8 cellular contexts compared by ENCODE assay signal in the genomic region with DNA sequence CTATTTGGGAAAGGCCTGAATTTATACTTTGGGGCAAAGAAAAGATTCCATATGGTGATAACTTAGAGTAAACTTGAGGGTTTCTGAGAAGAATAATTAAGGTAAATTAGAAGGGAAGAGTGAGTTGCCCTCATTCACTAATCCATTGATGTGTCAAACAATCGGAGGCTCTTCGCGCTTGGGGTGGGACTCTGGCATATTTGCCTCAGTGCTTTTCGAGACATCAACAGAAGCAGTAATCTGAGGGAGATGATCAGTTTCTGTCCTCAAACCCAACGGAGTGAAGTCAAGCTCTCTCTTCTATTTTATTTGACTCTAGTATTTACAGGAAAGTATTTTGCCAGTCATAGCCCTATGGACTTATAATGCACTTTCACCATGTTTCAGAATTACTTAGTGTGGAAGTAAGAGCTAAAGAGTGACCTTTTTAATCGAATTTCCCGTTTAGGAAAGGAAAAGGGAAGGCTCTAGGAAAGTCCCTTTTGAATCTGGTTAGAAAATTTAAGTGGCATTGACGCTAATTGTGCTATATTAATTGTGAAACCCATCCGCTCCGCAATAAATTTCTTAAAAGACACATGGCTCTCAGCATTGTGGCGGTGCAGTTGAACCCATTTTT. TPM values are rescaled to one million over a fixed set of nuclear protein-coding genes. Genes with fewer than 3 reads are reported as not detected.
DNase-seq lines count a peak whose midpoint lies in the region; ATAC-seq lines count a peak whose summit lies in the region.

No MANE protein-coding gene starts in this region.

- no peak for DNase-seq in activated naive CD4-positive, alpha-beta T cell treated with anti-CD3 and anti-CD28 coated beads, Interleukin-2, amount 10 ng/mL, durations not matched to agents 7 days and 5 days
- no peak for DNase-seq in activated naive CD4-positive, alpha-beta T cell (lab: John Stamatoyannopoulos, UW)
- DNase-seq in iris pigment epithelial cell (ENCODE audit: low read depth) (peak; percentile 32), NCI-H1105 (lab: John Stamatoyannopoulos, UW) (no peak), T1000 (lab: John Stamatoyannopoulos, UW) (no peak)
- peak in 1 of 2 donors; percentile 21 for DNase-seq in stimulated activated naive CD8-positive, alpha-beta T cell treated with anti-CD3 and anti-CD28 coated beads, Interleukin-15, amount 100 ng/mL, for 72 hours

- H3K4me3 Mint-ChIP-seq in activated naive CD4-positive, alpha-beta T cell treated with anti-CD3 and anti-CD28 coated beads, Interleukin-2, amount 10 ng/mL, durations not matched to agents 7 days and 5 days = peak overlapping the region; percentile 86
- peak overlapping the region; percentile 90 for H3K4me3 Mint-ChIP-seq in activated T-helper 17 cell treated with anti-CD3 and anti-CD28 coated beads, Interleukin-2, amount 50 U/mL, for 72 hours
- H3K4me3 Mint-ChIP-seq in stimulated activated naive CD8-positive, alpha-beta T cell treated with anti-CD3 and anti-CD28 coated beads, Interleukin-15, amount 100 ng/mL, for 72 hours = peak overlapping the region; percentile 93 to 95

- CTCF ChIA-PET in activated naive CD4-positive, alpha-beta T cell treated with anti-CD3 and anti-CD28 coated beads, Interleukin-2, amount 10 ng/mL, durations not matched to agents 7 days and 5 days (lab: Charles Lee) = interaction anchor here (2.0 kb wide), 1 partner anchor 44 kb away, joined by 12 read pairs; no protein-coding TSS in a partner anchor

- H3K4me1 Mint-ChIP-seq in activated naive CD4-positive, alpha-beta T cell treated with anti-CD3 and anti-CD28 coated beads, Interleukin-2, amount 10 ng/mL, durations not matched to agents 7 days and 5 days = peaks cover 32% of the 10 kb centered on the region
- H3K4me1 Mint-ChIP-seq in activated T-helper 17 cell treated with anti-CD3 and anti-CD28 coated beads, Interleukin-2, amount 50 U/mL, for 72 hours = peaks cover 11% of the 10 kb centered on the region
- peaks cover 44% of the 10 kb centered on the region for H3K4me1 Mint-ChIP-seq in stimulated activated naive CD8-positive, alpha-beta T cell treated with anti-CD3 and anti-CD28 coated beads, Interleukin-15, amount 100 ng/mL, for 72 hours

- H3K27me3 Mint-ChIP-seq in activated naive CD4-positive, alpha-beta T cell treated with anti-CD3 and anti-CD28 coated beads, Interleukin-2, amount 10 ng/mL, durations not matched to agents 7 days and 5 days = no peaks in the 10 kb centered on the region
- no peaks in the 10 kb centered on the region for H3K27me3 Mint-ChIP-seq in activated T-helper 17 cell treated with anti-CD3 and anti-CD28 coated beads, Interleukin-2, amount 50 U/mL, for 72 hours
- H3K27me3 Mint-ChIP-seq in stimulated activated naive CD8-positive, alpha-beta T cell treated with anti-CD3 and anti-CD28 coated beads, Interleukin-15, amount 100 ng/mL, for 72 hours = no peaks in the 10 kb centered on the region

- peaks cover 16% of the 10 kb centered on the region for H3K36me3 Mint-ChIP-seq in activated naive CD4-positive, alpha-beta T cell treated with anti-CD3 and anti-CD28 coated beads, Interleukin-2, amount 10 ng/mL, durations not matched to agents 7 days and 5 days
- H3K36me3 Mint-ChIP-seq in activated T-helper 17 cell treated with anti-CD3 and anti-CD28 coated beads, Interleukin-2, amount 50 U/mL, for 72 hours (ENCODE audit: low read depth) = peaks cover 55% of the 10 kb centered on the region

- H3K27ac Mint-ChIP-seq in activated naive CD4-positive, alpha-beta T cell treated with anti-CD3 and anti-CD28 coated beads, Interleukin-2, amount 10 ng/mL, durations not matched to agents 7 days and 5 days = peak overlapping the region; percentile 94
- H3K27ac Mint-ChIP-seq in activated T-helper 17 cell treated with anti-CD3 and anti-CD28 coated beads, Interleukin-2, amount 50 U/mL, for 72 hours = peak overlapping the region; percentile 85
- peak overlapping the region; percentile 92 to 98 for H3K27ac Mint-ChIP-seq in stimulated activated naive CD8-positive, alpha-beta T cell treated with anti-CD3 and anti-CD28 coated beads, Interleukin-15, amount 100 ng/mL, for 72 hours

- no peaks in the 10 kb centered on the region for H3K9me3 Mint-ChIP-seq in activated naive CD4-positive, alpha-beta T cell treated with anti-CD3 and anti-CD28 coated beads, Interleukin-2, amount 10 ng/mL, durations not matched to agents 7 days and 5 days
- no peaks in the 10 kb centered on the region for H3K9me3 Mint-ChIP-seq in activated T-helper 17 cell treated with anti-CD3 and anti-CD28 coated beads, Interleukin-2, amount 50 U/mL, for 72 hours
- no peaks in the 10 kb centered on the region for H3K9me3 Mint-ChIP-seq in stimulated activated naive CD8-positive, alpha-beta T cell treated with anti-CD3 and anti-CD28 coated beads, Interleukin-15, amount 100 ng/mL, for 72 hours

- ATAC-seq in activated T-helper 17 cell treated with anti-CD3 and anti-CD28 coated beads, Interleukin-2, amount 50 U/mL, for 72 hours (replicated peaks) = no peak
- no peak for ATAC-seq in stimulated activated naive CD8-positive, alpha-beta T cell treated with anti-CD3 and anti-CD28 coated beads, Interleukin-15, amount 100 ng/mL, for 72 hours
- no peak for ATAC-seq in HG03457 (IDR thresholded peaks at IDR 0.05; ENCODE audit: unreplicated experiment)

RNA-seq across cellular contexts. Expression of gene RAB10, which starts 1.3 kb away (rescaled TPM):
- total RNA-seq in activated T-helper 17 cell treated with anti-CD3 and anti-CD28 coated beads, Interleukin-2, amount 50 U/mL, for 72 hours = 100 to 1,000 TPM in 1 of 2 donors, 10 to 100 TPM in 1; 68.5 to 107 TPM

RNA-seq across cellular contexts. Expression of gene KIF3C, which starts 52.9 kb away (rescaled TPM):
- total RNA-seq in activated T-helper 17 cell treated with anti-CD3 and anti-CD28 coated beads, Interleukin-2, amount 50 U/mL, for 72 hours = 1 to 10 TPM; 3.0 to 3.4 TPM
